Comparison of ENCODE assay signal across 36 cellular contexts in genomic region chr20:39280875-39281274, GRCh38.
A peak's percentile ranks its signal among the peaks of the same experiment; 100 is the strongest.
DNase-seq lines count a peak whose midpoint lies in the region; ATAC-seq, FAIRE-seq and TF ChIP-seq lines count a peak whose summit lies in the region.
"Had no signal": no experiment of that assay in that cellular context is flagged by ENCODE, and none has a peak within 500 bp of the region (broad histone marks: within the 10 kb centered on the region; RNA-seq: fewer than 3 reads in every experiment).

No MANE protein-coding gene starts in this region.

- H3K27ac ChIP-seq in HepG2 (ENCODE audit: extremely low read length, insufficient read depth, low read length) (no peak overlapping the region), right lobe of liver (no peak overlapping the region), GM12878 (ENCODE audit: control insufficient read depth, insufficient read depth) (no peak overlapping the region), K562 (ENCODE audit: extremely low read depth, low read depth, low read length) (no peak overlapping the region), liver (ENCODE audit: low read depth in 1 of 2, low read length in 2 of 2) (no peak overlapping the region)
- no peak overlapping the region for H3K27ac ChIP-seq in CD8-positive, alpha-beta memory T cell (ENCODE audit: low read depth, low read length)
- H3K27ac ChIP-seq: 22Rv1; A549; BLaER1; BLaER1 treated with 17β-estradiol and CSF1 and Interleukin-3, amounts not matched to agents 10 nM and 100 nM; C4-2B had no signal

- RAD21 ChIA-PET in GM12878 (lab: Charles Lee; ENCODE audit: unreplicated experiment), result no interaction called here

- H3K9me3 Mint-ChIP-seq in CD8-positive, alpha-beta memory T cell, result peaks cover 0 to 4% (median 0%) of the 10 kb centered on the region in 5 donors
- H3K9me3 Mint-ChIP-seq: CD4-positive, alpha-beta T cell had no signal

- peaks cover 0 to 2% (median 0%) of the 10 kb centered on the region in 3 donors for H3K36me3 Mint-ChIP-seq in CD8-positive, alpha-beta memory T cell
- H3K36me3 Mint-ChIP-seq: CD14-positive monocyte; CD4-positive, alpha-beta memory T cell; CD4-positive, CD25-positive, alpha-beta regulatory T cell; CD8-positive, alpha-beta T cell had no signal

- FAIRE-seq in HepG2 (lab: Jason Lieb, UNC) (no peak), GM12878 (lab: Jason Lieb, UNC) (no peak), K562 (lab: Jason Lieb, UNC) (no peak)
- FAIRE-seq: A204.1, A549, D721Med, G401.6 had no signal

- in situ Hi-C loops in HepG2 (cut with HindIII; ENCODE audit: extremely low pct_ligation_motif_present, low pct_unique_long_range_greater_than_20kb) (no loop called here), GM12878 (cut with MboI) (loop anchor here (10.0 kb wide), 1 partner anchor 1414 kb away; no protein-coding TSS in a partner anchor), K562 (cut with MboI) (no loop called here)

- no peaks in the 10 kb centered on the region for H3K9me1 ChIP-seq in K562 (ENCODE audit: control insufficient read depth, insufficient read depth, low read length)

- TF ChIP-seq POLR2A in HepG2 (IDR thresholded peaks at IDR 0.05; ENCODE audit: insufficient read depth in 1 of 2, low read depth in 2 of 2, low read length in 2 of 2) (no peak), right lobe of liver (IDR thresholded peaks at IDR 0.05) (no peak), GM12878 (IDR thresholded peaks at IDR 0.05; ENCODE audit: low read depth, low read length) (no peak), K562 (conservative IDR thresholded peaks at IDR 0.05) (no peak)

- BruUV-seq in HepG2 (replicated peaks; lab: Mats Ljungman, UMichigan), result no TSS peak
- no TSS peak for BruUV-seq in GM12878 (replicated peaks; lab: Mats Ljungman, UMichigan)
- BruUV-seq in K562 (replicated peaks; lab: Mats Ljungman, UMichigan), result no TSS peak

- TF ChIP-seq CTCF in HepG2 (CRISPR knock-in tag; IDR thresholded peaks at IDR 0.05) (no peak), right lobe of liver (IDR thresholded peaks at IDR 0.05) (no peak), GM12878 (IDR thresholded peaks at IDR 0.05 in 2 of 3, conservative IDR thresholded peaks at IDR 0.05 in 1 of 3; ENCODE audit: control insufficient read depth in 2 of 3, extremely low read depth in 1 of 3, insufficient read depth in 1 of 3, low read depth in 3 of 3, low read length in 3 of 3) (no peak), K562 (IDR thresholded peaks at IDR 0.05 in 2 of 3, conservative IDR thresholded peaks at IDR 0.05 in 1 of 3; ENCODE audit: insufficient read depth in 2 of 3, low read depth in 1 of 3, low read length in 3 of 3) (no peak), liver (IDR thresholded peaks at IDR 0.05; ENCODE audit: low read depth, low read length, missing input control) (no peak)

- H3K27me3 ChIP-seq in HepG2 (ENCODE audit: control insufficient read depth in 1 of 2, insufficient read depth in 2 of 2, low read length in 2 of 2), result no peaks in the 10 kb centered on the region
- no peaks in the 10 kb centered on the region for H3K27me3 ChIP-seq in right lobe of liver
- no peaks in the 10 kb centered on the region; a peak in 1 of 4 replicates for H3K27me3 ChIP-seq in GM12878 (replicated peaks in 1 of 2; ENCODE audit: control insufficient read depth in 2 of 2, insufficient read depth in 2 of 2, low read length in 1 of 2)
- H3K27me3 ChIP-seq in K562 (ENCODE audit: control insufficient read depth in 2 of 2, insufficient read depth in 2 of 2, low read length in 2 of 2), result no peaks in the 10 kb centered on the region
- H3K27me3 ChIP-seq in liver (ENCODE audit: control insufficient read depth in 4 of 4, insufficient read depth in 4 of 4, low read length in 3 of 4), result no peaks in the 10 kb centered on the region
- H3K27me3 ChIP-seq in CD8-positive, alpha-beta memory T cell (ENCODE audit: insufficient read depth, low read length, poor library complexity, severe bottlenecking), result no peaks in the 10 kb centered on the region
- H3K27me3 ChIP-seq: BE2C; BLaER1; BLaER1 treated with 17β-estradiol and CSF1 and Interleukin-3, amounts not matched to agents 10 nM and 100 nM had no signal

- CTCF ChIA-PET in HepG2 (lab: Yijun Ruan, JAX; ENCODE audit: low intra/inter-chr PET ratio, low total read pairs) (no interaction called here), GM12878 (lab: Yijun Ruan, JAX) (interaction anchor here (0.7 to 1.0 kb wide), 3 partner anchors 8 to 15 kb away, joined by 3 to 5 read pairs (median 3); no protein-coding TSS in a partner anchor), K562 (lab: Yijun Ruan, JAX; ENCODE audit: low intra/inter-chr PET ratio) (no interaction called here)
- CTCF ChIA-PET in CD8-positive, alpha-beta memory T cell (lab: Charles Lee), result interaction anchor here (0.9 to 1.1 kb wide), 2 partner anchors 12 to 14 kb away, joined by 3 to 4 read pairs; no protein-coding TSS in a partner anchor

- H3K36me3 ChIP-seq in HepG2 (replicated peaks in 1 of 2; ENCODE audit: control insufficient read depth in 1 of 2, insufficient read depth in 2 of 2, low read length in 2 of 2), result no peaks in the 10 kb centered on the region
- no peaks in the 10 kb centered on the region for H3K36me3 ChIP-seq in right lobe of liver
- H3K36me3 ChIP-seq in GM12878 (ENCODE audit: control insufficient read depth in 2 of 2, insufficient read depth in 2 of 2, low read length in 1 of 2), result no peaks in the 10 kb centered on the region
- H3K36me3 ChIP-seq in K562 (ENCODE audit: control insufficient read depth, insufficient read depth, low read length), result no peaks in the 10 kb centered on the region
- H3K36me3 ChIP-seq in liver (ENCODE audit: control insufficient read depth in 4 of 4, insufficient read depth in 3 of 4, low read depth in 1 of 4, low read length in 3 of 4), result no peaks in the 10 kb centered on the region
- no peaks in the 10 kb centered on the region for H3K36me3 ChIP-seq in CD8-positive, alpha-beta memory T cell (ENCODE audit: insufficient read depth, low read length)
- H3K36me3 ChIP-seq: BE2C; BLaER1; BLaER1 treated with 17β-estradiol and CSF1 and Interleukin-3, amounts not matched to agents 10 nM and 100 nM had no signal

- SMC1A ChIA-PET in GM12878 (lab: Charles Lee; ENCODE audit: uncharacterized antibody, unreplicated experiment), result no interaction called here

- H3K4me1 Mint-ChIP-seq in CD8-positive, alpha-beta memory T cell, result no peaks in the 10 kb centered on the region
- H3K4me1 Mint-ChIP-seq: B cell; CD14-positive monocyte; CD4-positive, alpha-beta memory T cell; CD4-positive, CD25-positive, alpha-beta regulatory T cell had no signal

- no peaks in the 10 kb centered on the region for H3K79me2 ChIP-seq in HepG2 (ENCODE audit: insufficient read depth, low read length)
- H3K79me2 ChIP-seq in GM12878 (ENCODE audit: control insufficient read depth, insufficient read depth, low read length), result no peaks in the 10 kb centered on the region
- H3K79me2 ChIP-seq in K562 (ENCODE audit: control insufficient read depth, insufficient read depth, low read length), result no peaks in the 10 kb centered on the region

- POLR2A ChIA-PET in HepG2 (lab: Yijun Ruan, JAX) (no interaction called here), GM12878 (lab: Charles Lee) (no interaction called here), K562 (lab: Yijun Ruan, JAX) (interaction anchor here (0.6 to 1.1 kb wide), 2 partner anchors 78 to 205 kb away, joined by 3 read pairs; no protein-coding TSS in a partner anchor)
- POLR2A ChIA-PET in CD8-positive, alpha-beta memory T cell (lab: Charles Lee), result no interaction called here

- TF ChIP-seq RAD21 in HepG2 (CRISPR knock-in tag; IDR thresholded peaks at IDR 0.05), result no peak
- no peak for TF ChIP-seq RAD21 in GM12878 (IDR thresholded peaks at IDR 0.05; ENCODE audit: insufficient read depth, low read depth, low read length)
- no peak for TF ChIP-seq RAD21 in K562 (CRISPR knock-in tag; conservative IDR thresholded peaks at IDR 0.05 in 1 of 2, IDR thresholded peaks at IDR 0.05 in 1 of 2)
- no peak for TF ChIP-seq RAD21 in liver (IDR thresholded peaks at IDR 0.05)

- H4K20me1 ChIP-seq in HepG2 (ENCODE audit: insufficient read depth, low read length), result no peaks in the 10 kb centered on the region
- H4K20me1 ChIP-seq in GM12878 (ENCODE audit: control insufficient read depth, insufficient read depth), result no peaks in the 10 kb centered on the region
- H4K20me1 ChIP-seq in K562 (replicated peaks; ENCODE audit: control insufficient read depth, insufficient read depth, low read length), result 0 out of 2 replicates have a peak, but pooled peaks cover under 1% of the 10 kb centered on the region
- H4K20me1 ChIP-seq: BLaER1; BLaER1 treated with 17β-estradiol and CSF1 and Interleukin-3, amounts not matched to agents 10 nM and 100 nM had no signal

- H2AFZ ChIP-seq in HepG2 (ENCODE audit: low read length) (no peak overlapping the region), GM12878 (ENCODE audit: control insufficient read depth, low read depth, low read length) (no peak overlapping the region), K562 (ENCODE audit: low read depth, low read length) (no peak overlapping the region)

- H3K9me3 ChIP-seq in HepG2 (ENCODE audit: low read length), result no peaks in the 10 kb centered on the region
- H3K9me3 ChIP-seq in right lobe of liver, result no peaks in the 10 kb centered on the region
- H3K9me3 ChIP-seq in GM12878 (replicated peaks; ENCODE audit: control insufficient read depth, insufficient read depth, low read length), result no peaks in the 10 kb centered on the region
- no peaks in the 10 kb centered on the region for H3K9me3 ChIP-seq in K562 (replicated peaks; ENCODE audit: control insufficient read depth, insufficient read depth, low read depth, low read length)
- no peaks in the 10 kb centered on the region for H3K9me3 ChIP-seq in liver (ENCODE audit: control insufficient read depth in 4 of 4, low read length in 3 of 4)
- no peaks in the 10 kb centered on the region for H3K9me3 ChIP-seq in CD8-positive, alpha-beta memory T cell (ENCODE audit: low read length)
- H3K9me3 ChIP-seq: A549, BE2C had no signal

- H3K9ac ChIP-seq in HepG2 (ENCODE audit: insufficient read depth, low read depth, low read length), result no peak overlapping the region
- no peak overlapping the region for H3K9ac ChIP-seq in GM12878 (ENCODE audit: control insufficient read depth, insufficient read depth, low read length)
- H3K9ac ChIP-seq in K562 (ENCODE audit: insufficient read depth in 1 of 2, low read depth in 2 of 2, low read length in 2 of 2), result no peak overlapping the region
- H3K9ac ChIP-seq in liver (ENCODE audit: low read depth in 1 of 2, low read length in 2 of 2), result no peak overlapping the region
- H3K9ac ChIP-seq: BLaER1; BLaER1 treated with 17β-estradiol and CSF1 and Interleukin-3, amounts not matched to agents 10 nM and 100 nM had no signal

- H3K4me3 ChIP-seq in HepG2 (replicated peaks in 1 of 3; ENCODE audit: insufficient read depth in 1 of 3, low read depth in 2 of 3, low read length in 3 of 3), result no peak overlapping the region
- no peak overlapping the region for H3K4me3 ChIP-seq in right lobe of liver
- H3K4me3 ChIP-seq in GM12878, result no peak overlapping the region
- no peak overlapping the region for H3K4me3 ChIP-seq in K562
- H3K4me3 ChIP-seq in liver (ENCODE audit: low read depth in 1 of 3, low read length in 3 of 3), result no peak overlapping the region
- H3K4me3 ChIP-seq in CD8-positive, alpha-beta memory T cell (ENCODE audit: low read length), result no peak overlapping the region
- H3K4me3 ChIP-seq: A549; BLaER1; BLaER1 treated with 17β-estradiol and CSF1 and Interleukin-3, amounts not matched to agents 10 nM and 100 nM had no signal

- TF ChIP-seq EP300 in HepG2 (IDR thresholded peaks at IDR 0.05; ENCODE audit: low read depth in 2 of 2, low read length in 2 of 2) (no peak), HepG2 (CRISPR knock-in tag; IDR thresholded peaks at IDR 0.05; ENCODE audit: borderline replicate concordance) (no peak), GM12878 (IDR thresholded peaks at IDR 0.05; ENCODE audit: borderline replicate concordance in 1 of 2, control insufficient read depth in 1 of 2, low read depth in 2 of 2, low read length in 2 of 2) (no peak), K562 (IDR thresholded peaks at IDR 0.05; ENCODE audit: low read length) (no peak)

- 47% methylated on average over 3 of the region's 3 CpGs for WGBS in HepG2 (ENCODE audit: low lambda C conversion rate)
- 40% methylated on average over 2 of the region's 3 CpGs for WGBS in right lobe of liver (ENCODE audit: insufficient coverage, low coverage, low lambda C conversion rate, missing lambda C conversion rate)
- WGBS in GM12878 (ENCODE audit: insufficient coverage, insufficient replicate concordance, low lambda C conversion rate, missing lambda C conversion rate), result 0% methylated on average over 3 of the region's 3 CpGs
- 2% methylated on average over 3 of the region's 3 CpGs for WGBS in K562 (ENCODE audit: insufficient coverage, low coverage, missing lambda C conversion rate)
- 78% methylated on average over 3 of the region's 3 CpGs for WGBS in liver

- no peak overlapping the region for H3K4me3 Mint-ChIP-seq in CD8-positive, alpha-beta memory T cell
- H3K4me3 Mint-ChIP-seq: B cell; CD14-positive monocyte; CD4-positive, alpha-beta memory T cell; CD4-positive, alpha-beta T cell; CD4-positive, CD25-positive, alpha-beta regulatory T cell; CD8-positive, alpha-beta T cell had no signal

- H3K4me2 ChIP-seq in HepG2 (ENCODE audit: low read depth, low read length) (no peak overlapping the region), GM12878 (ENCODE audit: control insufficient read depth, insufficient read depth) (no peak overlapping the region), K562 (ENCODE audit: insufficient read depth, low read length) (no peak overlapping the region)
- H3K4me2 ChIP-seq: A549; BLaER1; BLaER1 treated with 17β-estradiol and CSF1 and Interleukin-3, amounts not matched to agents 10 nM and 100 nM had no signal

- no peak overlapping the region for H3K27ac Mint-ChIP-seq in CD8-positive, alpha-beta memory T cell
- H3K27ac Mint-ChIP-seq: B cell; CD14-positive monocyte; CD4-positive, alpha-beta memory T cell; CD4-positive, alpha-beta T cell; CD8-positive, alpha-beta T cell had no signal

- no peak for ATAC-seq in HepG2
- ATAC-seq in right lobe of liver, result no peak
- no peak for ATAC-seq in GM12878
- ATAC-seq in K562, result no peak
- ATAC-seq: A549; CD8-positive, alpha-beta T cell had no signal

- H3K27me3 Mint-ChIP-seq in CD8-positive, alpha-beta memory T cell, result peaks cover 5 to 22% of the 10 kb centered on the region in 2 donors

- no peak for DNase-seq in HepG2 (ENCODE audit: low spot score)
- DNase-seq in right lobe of liver, result no peak
- DNase-seq in GM12878 (ENCODE audit: low read depth, low spot score), result no peak
- DNase-seq in K562 (ENCODE audit: extremely low read depth in 1 of 4, low spot score in 3 of 4), result peak in 1 of 4 experiments; percentile 1
- no peak for DNase-seq in AG20443 (ENCODE audit: low spot score)
- no peak for DNase-seq in 8988T
- no peak for DNase-seq in CD8-positive, alpha-beta memory T cell
- DNase-seq: ACHN; AML-193; BE2C; C1 segment of cervical spinal cord; Caco-2; Calu3; CD4-positive, alpha-beta memory T cell; CD4-positive, alpha-beta T cell; CD4-positive, CD25-positive, alpha-beta regulatory T cell; CD8-positive, alpha-beta T cell; COR-L47; DMS 273 treated with DMSO at 0.1 percent for 48 hours; DMS153; DMS53; DMS79; DMS79 treated with DMSO at 0.1 percent for 48 hours; DND-41; EL had no signal

- H3K4me1 ChIP-seq in HepG2 (ENCODE audit: insufficient read depth, low read length) (no peaks in the 10 kb centered on the region), right lobe of liver (no peaks in the 10 kb centered on the region), GM12878 (ENCODE audit: control insufficient read depth, insufficient read depth, low read length) (no peaks in the 10 kb centered on the region), K562 (replicated peaks in 1 of 2; ENCODE audit: control insufficient read depth in 2 of 2, insufficient read depth in 2 of 2, low read length in 2 of 2) (no peaks in the 10 kb centered on the region), liver (ENCODE audit: control insufficient read depth in 4 of 4, insufficient read depth in 4 of 4, low read length in 3 of 4) (no peaks in the 10 kb centered on the region)
- no peaks in the 10 kb centered on the region for H3K4me1 ChIP-seq in CD8-positive, alpha-beta memory T cell (ENCODE audit: insufficient read depth, low read length)
- H3K4me1 ChIP-seq: A549, BE2C, BLaER1, Caco-2 had no signal

- intact Hi-C loops in HepG2 (cut with micrococcal nuclease; ENCODE audit: unreplicated experiment), result no loop called here
- intact Hi-C loops in right lobe of liver (cut with DNase I), result no loop called here
- intact Hi-C loops in GM12878 (cut with micrococcal nuclease; ENCODE audit: unreplicated experiment), result no loop called here
- intact Hi-C loops in K562 (cut with micrococcal nuclease), result no loop called here

Comparison
In these comparisons a context has a peak if more than half of its experiments do, and no peak if none do; other contexts are left out.
1. CTCF ChIA-PET loops: an anchor here in GM12878 (0.7 to 1.0 kb wide) and CD8-positive, alpha-beta memory T cell (0.9 to 1.1 kb wide); none called in HepG2 and K562.